In the genomic region with DNA sequence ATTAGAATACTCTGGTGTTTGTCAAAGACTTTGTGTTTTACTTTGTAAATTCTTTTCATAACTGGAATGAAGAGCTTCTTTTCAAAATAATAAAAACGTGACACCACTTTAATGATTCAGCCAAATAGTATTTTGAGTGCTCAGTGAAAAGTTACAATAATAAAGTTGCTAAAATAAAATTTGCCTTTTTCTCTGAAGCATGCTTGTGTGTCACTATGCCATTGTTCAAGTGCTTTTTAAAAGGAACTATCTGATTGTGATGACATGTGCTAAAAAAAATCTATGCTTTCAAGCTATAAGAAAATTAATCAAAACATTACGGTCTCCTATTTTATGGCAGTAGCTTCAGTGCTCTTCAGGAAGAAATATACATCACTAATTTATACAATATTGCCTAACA, we compare ENCODE assay signal across 25 cellular contexts.
DNase-seq lines count a peak whose midpoint lies in the region; ATAC-seq, FAIRE-seq and TF ChIP-seq lines count a peak whose summit lies in the region.
"Had no signal": no experiment of that assay in that cellular context is flagged by ENCODE, and none has a peak within 500 bp of the region (broad histone marks: within the 10 kb centered on the region; RNA-seq: fewer than 3 reads in every experiment).

No MANE protein-coding gene starts in this region.

- no peak overlapping the region for H3K9ac ChIP-seq in HepG2 (ENCODE audit: insufficient read depth, low read depth, low read length)
- H3K9ac ChIP-seq in adipocyte (ENCODE audit: low read length) = no peak overlapping the region

- no peak overlapping the region for H3K4me3 Mint-ChIP-seq in activated T-cell treated with anti-CD3 and anti-CD28 coated beads, Interleukin-2, amount 50 U/mL, for 72 hours
- H3K4me3 Mint-ChIP-seq: CD4-positive, CD25-positive, alpha-beta regulatory T cell; GM23338; H9 had no signal

- H3K27me3 Mint-ChIP-seq in activated T-cell treated with anti-CD3 and anti-CD28 coated beads, Interleukin-2, amount 50 U/mL, for 72 hours (ENCODE audit: low read depth) = no peaks in the 10 kb centered on the region
- H3K27me3 Mint-ChIP-seq: CD4-positive, CD25-positive, alpha-beta regulatory T cell had no signal

- no peaks in the 10 kb centered on the region for H3K4me1 Mint-ChIP-seq in activated T-cell treated with anti-CD3 and anti-CD28 coated beads, Interleukin-2, amount 50 U/mL, for 72 hours (ENCODE audit: low read depth)
- H3K4me1 Mint-ChIP-seq: CD4-positive, CD25-positive, alpha-beta regulatory T cell; GM23338; H9 had no signal

- H3K27ac ChIP-seq in HepG2 (ENCODE audit: extremely low read length, insufficient read depth, low read length) (no peak overlapping the region), right lobe of liver (no peak overlapping the region)
- H3K27ac ChIP-seq: 22Rv1 had no signal

- H3K36me3 Mint-ChIP-seq in activated T-cell treated with anti-CD3 and anti-CD28 coated beads, Interleukin-2, amount 50 U/mL, for 72 hours (ENCODE audit: insufficient read depth in 2 of 2) = no peaks in the 10 kb centered on the region
- H3K36me3 Mint-ChIP-seq: CD4-positive, CD25-positive, alpha-beta regulatory T cell had no signal

- H3K4me1 ChIP-seq in HepG2 (ENCODE audit: insufficient read depth, low read length) = no peaks in the 10 kb centered on the region
- H3K4me1 ChIP-seq in right lobe of liver = no peaks in the 10 kb centered on the region
- H3K4me1 ChIP-seq in adipocyte (ENCODE audit: control insufficient read depth, insufficient read depth, low read length) = no peaks in the 10 kb centered on the region

- no peak for FAIRE-seq in HepG2 (lab: Jason Lieb, UNC)
- FAIRE-seq: GM12878, K562, RCC 7860 had no signal

- CTCF ChIA-PET in HepG2 (lab: Yijun Ruan, JAX; ENCODE audit: low intra/inter-chr PET ratio, low total read pairs) = no interaction called here

- no peak overlapping the region for H2AFZ ChIP-seq in HepG2 (ENCODE audit: low read length)
- H2AFZ ChIP-seq: GM23338 had no signal

- in situ Hi-C loops in HepG2 (cut with HindIII; ENCODE audit: extremely low pct_ligation_motif_present, low pct_unique_long_range_greater_than_20kb) = no loop called here

- TF ChIP-seq CTCF in HepG2 (CRISPR knock-in tag; IDR thresholded peaks at IDR 0.05) (no peak), right lobe of liver (IDR thresholded peaks at IDR 0.05) (no peak)

- H3K36me3 ChIP-seq in HepG2 (replicated peaks in 1 of 2; ENCODE audit: control insufficient read depth in 1 of 2, insufficient read depth in 2 of 2, low read length in 2 of 2) (no peaks in the 10 kb centered on the region), right lobe of liver (no peaks in the 10 kb centered on the region), adipocyte (ENCODE audit: control insufficient read depth, insufficient read depth, low read length, severe bottlenecking) (no peaks in the 10 kb centered on the region)
- H3K36me3 ChIP-seq: BE2C had no signal

- POLR2A ChIA-PET in HepG2 (lab: Yijun Ruan, JAX) = no interaction called here

- no peaks in the 10 kb centered on the region for H4K20me1 ChIP-seq in HepG2 (ENCODE audit: insufficient read depth, low read length)

- TF ChIP-seq RAD21 in HepG2 (CRISPR knock-in tag; IDR thresholded peaks at IDR 0.05) = no peak

- H3K4me2 ChIP-seq in HepG2 (ENCODE audit: low read depth, low read length) = no peak overlapping the region
- H3K4me2 ChIP-seq: GM23338 had no signal

- no peaks in the 10 kb centered on the region for H3K79me2 ChIP-seq in HepG2 (ENCODE audit: insufficient read depth, low read length)

- DNase-seq in HepG2 (ENCODE audit: low spot score) = no peak
- no peak for DNase-seq in right lobe of liver
- DNase-seq in M059J (ENCODE audit: low read depth) = peak; percentile 7
- DNase-seq in adipocyte (ENCODE audit: low read depth) = peak; percentile 18
- DNase-seq in NCI-H146 treated with DMSO at 0.1 percent for 48 hours (lab: John Stamatoyannopoulos, UW; ENCODE audit: unreplicated experiment) = no peak
- no peak for DNase-seq in activated T-cell treated with anti-CD3 and anti-CD28 coated beads, Interleukin-2, amount 50 U/mL, for 72 hours
- no peak for DNase-seq in NOMO-1 (lab: John Stamatoyannopoulos, UW; ENCODE audit: unreplicated experiment in 2 of 2)
- DNase-seq: BE2C; CD4-positive, CD25-positive, alpha-beta regulatory T cell; GDM1; H9; NCI-H1048; NCI-H1417; NCI-H1694 treated with DMSO at 0.1 percent for 48 hours; NCI-H2081; NCI-H2171; NCI-H226; NCI-H510A; SIG-M5 had no signal

- intact Hi-C loops in HepG2 (cut with micrococcal nuclease; ENCODE audit: unreplicated experiment) = no loop called here
- intact Hi-C loops in right lobe of liver (cut with DNase I) = no loop called here

- ATAC-seq in HepG2 = no peak
- no peak for ATAC-seq in right lobe of liver
- ATAC-seq in GM18907 (IDR thresholded peaks at IDR 0.05; ENCODE audit: unreplicated experiment) = no peak
- ATAC-seq in activated T-cell treated with anti-CD3 and anti-CD28 coated beads, Interleukin-2, amount 50 U/mL, for 72 hours (replicated peaks in 1 of 2) = no peak
- ATAC-seq: GM12878, GM23338, K562 had no signal

- WGBS in HepG2 (ENCODE audit: low lambda C conversion rate) = 2% methylated on average over 2 of the region's 2 CpGs
- WGBS in right lobe of liver (ENCODE audit: insufficient coverage, low coverage, low lambda C conversion rate, missing lambda C conversion rate) = 35% methylated on average over 2 of the region's 2 CpGs

- H3K27me3 ChIP-seq in HepG2 (ENCODE audit: control insufficient read depth in 1 of 2, insufficient read depth in 2 of 2, low read length in 2 of 2) = no peaks in the 10 kb centered on the region
- H3K27me3 ChIP-seq in right lobe of liver = no peaks in the 10 kb centered on the region
- no peaks in the 10 kb centered on the region for H3K27me3 ChIP-seq in adipocyte (replicated peaks; ENCODE audit: control insufficient read depth, insufficient read depth, low read length)
- H3K27me3 ChIP-seq: BE2C had no signal

- no peak overlapping the region for H3K27ac Mint-ChIP-seq in activated T-cell treated with anti-CD3 and anti-CD28 coated beads, Interleukin-2, amount 50 U/mL, for 72 hours
- H3K27ac Mint-ChIP-seq: CD4-positive, CD25-positive, alpha-beta regulatory T cell; GM23338; H9 had no signal

- H3K9me3 ChIP-seq in HepG2 (ENCODE audit: low read length) (no peaks in the 10 kb centered on the region), right lobe of liver (no peaks in the 10 kb centered on the region), adipocyte (ENCODE audit: control insufficient read depth, low read length) (no peaks in the 10 kb centered on the region)
- H3K9me3 ChIP-seq: BE2C had no signal

- H3K4me3 ChIP-seq in HepG2 (replicated peaks in 1 of 3; ENCODE audit: insufficient read depth in 1 of 3, low read depth in 2 of 3, low read length in 3 of 3) (no peak overlapping the region), right lobe of liver (no peak overlapping the region), adipocyte (ENCODE audit: low read length) (no peak overlapping the region)
- H3K4me3 ChIP-seq: GM12878, GM23338, K562 had no signal

- BruUV-seq in HepG2 (replicated peaks; lab: Mats Ljungman, UMichigan) = no TSS peak

- TF ChIP-seq POLR2A in HepG2 (IDR thresholded peaks at IDR 0.05; ENCODE audit: insufficient read depth in 1 of 2, low read depth in 2 of 2, low read length in 2 of 2) (no peak), right lobe of liver (IDR thresholded peaks at IDR 0.05) (no peak)

- TF ChIP-seq EP300 in HepG2 (IDR thresholded peaks at IDR 0.05; ENCODE audit: low read depth in 2 of 2, low read length in 2 of 2) = no peak
- TF ChIP-seq EP300 in HepG2 (CRISPR knock-in tag; IDR thresholded peaks at IDR 0.05; ENCODE audit: borderline replicate concordance) = no peak

- H3K9me3 Mint-ChIP-seq in activated T-cell treated with anti-CD3 and anti-CD28 coated beads, Interleukin-2, amount 50 U/mL, for 72 hours = no peaks in the 10 kb centered on the region
- H3K9me3 Mint-ChIP-seq: CD4-positive, CD25-positive, alpha-beta regulatory T cell; GM23338; H9 had no signal

TF ChIP-seq in HepG2, 621 proteins besides CTCF, POLR2A, EP300 and RAD21:
- TF ChIP-seq MAFF (IDR thresholded peaks at IDR 0.05; ENCODE audit: low read depth, low read length) (0 out of 2 replicates have a peak, but pooled peaks have one; percentile 1), ELF1 (CRISPR knock-in tag; IDR thresholded peaks at IDR 0.05) (no peak), MAFK (conservative IDR thresholded peaks at IDR 0.05 in 1 of 2, IDR thresholded peaks at IDR 0.05 in 1 of 2; ENCODE audit: low read length in 2 of 2) (peak in 1 of 2 experiments; percentile 32; a peak in 1 of 4 replicates)

Comparison
In these comparisons a context has a peak if more than half of its experiments do, and no peak if none do; other contexts are left out.
1. DNase-seq: peak in M059J (single experiment) and adipocyte (single experiment); none in HepG2 (single experiment), right lobe of liver (0 of 3), NCI-H146 treated with DMSO at 0.1 percent for 48 hours (single experiment), activated T-cell treated with anti-CD3 and anti-CD28 coated beads, Interleukin-2, amount 50 U/mL, for 72 hours (0 of 2) and NOMO-1 (0 of 2).